Comparison of ENCODE assay signal across 15 cellular contexts in genomic region chr1:236067854-236068454, GRCh38. TPM values are rescaled to one million over a fixed set of nuclear protein-coding genes. Genes with fewer than 3 reads are reported as not detected.
DNase-seq lines count a peak whose midpoint lies in the region; ATAC-seq, FAIRE-seq and TF ChIP-seq lines count a peak whose summit lies in the region.
"Had no signal": no experiment of that assay in that cellular context is flagged by ENCODE, and none has a peak within 500 bp of the region (broad histone marks: within the 10 kb centered on the region; RNA-seq: fewer than 3 reads in every experiment).

No MANE protein-coding gene starts in this region.

- H4K20me1 ChIP-seq in K562 (replicated peaks; ENCODE audit: control insufficient read depth, insufficient read depth, low read length): no peaks in the 10 kb centered on the region

- no peak for FAIRE-seq in K562 (lab: Jason Lieb, UNC)

- no peak overlapping the region for H3K27ac ChIP-seq in HEK293 (ENCODE audit: extremely low read depth, low read depth, low read length)
- H3K27ac ChIP-seq in K562 (ENCODE audit: extremely low read depth, low read depth, low read length): no peak overlapping the region
- H3K27ac ChIP-seq in cardiac muscle cell: peak overlapping the region; percentile 89
- peak overlapping the region; percentile 80 for H3K27ac ChIP-seq in psoas muscle

- H3K9me1 ChIP-seq in K562 (ENCODE audit: control insufficient read depth, insufficient read depth, low read length): no peaks in the 10 kb centered on the region

- POLR2A ChIA-PET in HEK293 (lab: Yijun Ruan, JAX) (no interaction called here), K562 (lab: Yijun Ruan, JAX) (no interaction called here)

- H3K4me2 ChIP-seq in K562 (ENCODE audit: insufficient read depth, low read length): no peak overlapping the region

- under 1% methylated on average over 12 of the region's 12 CpGs for WGBS in K562 (ENCODE audit: insufficient coverage, low coverage, missing lambda C conversion rate)
- WGBS in psoas muscle, 3 donors: 37 to 44% (median 39%) methylated on average over 12 of the region's 12 CpGs
- WGBS in lower leg skin, 2 donors: 74 to 78% methylated on average over 12 of the region's 12 CpGs

- no peak for TF ChIP-seq EP300 in K562 (IDR thresholded peaks at IDR 0.05; ENCODE audit: low read length)

- H3K27me3 ChIP-seq in K562 (ENCODE audit: control insufficient read depth in 2 of 2, insufficient read depth in 2 of 2, low read length in 2 of 2): peaks cover 37 to 54% of the 10 kb centered on the region in 2 experiments
- H3K27me3 ChIP-seq in cardiac muscle cell: no peaks in the 10 kb centered on the region
- peaks cover 0 to 35% (median 8%) of the 10 kb centered on the region in 3 donors for H3K27me3 ChIP-seq in psoas muscle (ENCODE audit: insufficient read depth in 3 of 3, low read length in 2 of 3)

- H3K9ac ChIP-seq in K562 (ENCODE audit: insufficient read depth in 1 of 2, low read depth in 2 of 2, low read length in 2 of 2): no peak overlapping the region

- no peak for TF ChIP-seq RAD21 in K562 (CRISPR knock-in tag; conservative IDR thresholded peaks at IDR 0.05 in 1 of 2, IDR thresholded peaks at IDR 0.05 in 1 of 2)

- TF ChIP-seq POLR2A in K562 (conservative IDR thresholded peaks at IDR 0.05): no peak
- TF ChIP-seq POLR2A in lower leg skin (IDR thresholded peaks at IDR 0.05): no peak

- H3K9me3 ChIP-seq in HEK293 (ENCODE audit: control insufficient read depth, insufficient read depth, low read depth, low read length) (no peaks in the 10 kb centered on the region), K562 (replicated peaks; ENCODE audit: control insufficient read depth, insufficient read depth, low read depth, low read length) (no peaks in the 10 kb centered on the region), cardiac muscle cell (ENCODE audit: low read depth) (no peaks in the 10 kb centered on the region), psoas muscle (peaks cover 23% of the 10 kb centered on the region)

- BruUV-seq in K562 (replicated peaks; lab: Mats Ljungman, UMichigan): no TSS peak

- DNase-seq in K562 (ENCODE audit: extremely low read depth in 1 of 4, low spot score in 3 of 4) (no peak), cardiac muscle cell (ENCODE audit: low read depth in 1 of 2, low spot score in 1 of 2) (peak; percentile 59 to 78), psoas muscle (no peak), HUDEP-2 (lab: John Stamatoyannopoulos, UW; ENCODE audit: unreplicated experiment in 76 of 76) (no peak), lower leg skin (ENCODE audit: low spot score in 2 of 2) (no peak)
- DNase-seq: activated CD4-positive, alpha-beta T cell treated with anti-CD3 and anti-CD28 coated beads, Interleukin-2, amount 50 U/mL, for 48 hours; activated naive CD4-positive, alpha-beta T cell treated with anti-CD3 and anti-CD28 coated beads, Interleukin-2, amount 10 ng/mL, durations not matched to agents 7 days and 5 days; DMS79; NCI-H748 treated with DMSO at 0.1 percent for 48 hours; occipital lobe; stimulated activated CD4-positive, alpha-beta T cell treated with anti-CD3 and anti-CD28 coated beads, Interleukin-2, amount 100 ng/mL, for 48 hours; stimulated activated naive CD8-positive, alpha-beta T cell treated with anti-CD3 and anti-CD28 coated beads, Interleukin-15, amount 100 ng/mL, for 72 hours had no signal

- H3K79me2 ChIP-seq in K562 (ENCODE audit: control insufficient read depth, insufficient read depth, low read length): no peaks in the 10 kb centered on the region

- CTCF ChIA-PET in HEK293 (lab: Yijun Ruan, JAX): interaction anchor here (0.5 to 1.6 kb wide), 5 partner anchors 16 to 735 kb away, joined by 3 to 6 read pairs (median 5); no protein-coding TSS in a partner anchor
- CTCF ChIA-PET in K562 (lab: Yijun Ruan, JAX; ENCODE audit: low intra/inter-chr PET ratio): no interaction called here

- H3K36me3 ChIP-seq in HEK293 (ENCODE audit: control insufficient read depth in 2 of 2, insufficient read depth in 1 of 2, low read length in 2 of 2) (no peaks in the 10 kb centered on the region), K562 (ENCODE audit: control insufficient read depth, insufficient read depth, low read length) (no peaks in the 10 kb centered on the region), cardiac muscle cell (no peaks in the 10 kb centered on the region), psoas muscle (ENCODE audit: insufficient read depth in 1 of 2, low read depth in 1 of 2) (no peaks in the 10 kb centered on the region)

- peak; percentile 56 for ATAC-seq in K562
- peak in 3 of 4 donors; percentile 45 to 73 (median 69) for ATAC-seq in psoas muscle
- no peak for ATAC-seq in GM18867 (IDR thresholded peaks at IDR 0.05; ENCODE audit: unreplicated experiment)
- no peak for ATAC-seq in GM21737 (IDR thresholded peaks at IDR 0.05; ENCODE audit: unreplicated experiment)

- in situ Hi-C loops in K562 (cut with MboI): no loop called here

- H3K4me1 ChIP-seq in HEK293 (ENCODE audit: control insufficient read depth, insufficient read depth, low read length) (no peaks in the 10 kb centered on the region), K562 (replicated peaks in 1 of 2; ENCODE audit: control insufficient read depth in 2 of 2, insufficient read depth in 2 of 2, low read length in 2 of 2) (peaks cover 0 to 14% of the 10 kb centered on the region in 2 experiments; a peak in 1 of 5 replicates), cardiac muscle cell (ENCODE audit: low read depth) (peaks cover 27% of the 10 kb centered on the region), psoas muscle (no peaks in the 10 kb centered on the region)

- no peak overlapping the region for H3K4me3 ChIP-seq in HEK293 (ENCODE audit: low read depth, low read length)
- no peak overlapping the region for H3K4me3 ChIP-seq in K562
- H3K4me3 ChIP-seq in cardiac muscle cell: no peak overlapping the region
- H3K4me3 ChIP-seq in psoas muscle: no peak overlapping the region
- no peak overlapping the region for H3K4me3 ChIP-seq in lower leg skin (ENCODE audit: low read depth, poor library complexity, severe bottlenecking)

- H2AFZ ChIP-seq in K562 (ENCODE audit: low read depth, low read length): no peak overlapping the region

- TF ChIP-seq CTCF in HEK293 (tag by site-specific recombination; IDR thresholded peaks at IDR 0.05) (no peak), K562 (IDR thresholded peaks at IDR 0.05 in 2 of 3, conservative IDR thresholded peaks at IDR 0.05 in 1 of 3; ENCODE audit: insufficient read depth in 2 of 3, low read depth in 1 of 3, low read length in 3 of 3) (no peak), cardiac muscle cell (IDR thresholded peaks at IDR 0.05; ENCODE audit: low read depth, low read length) (no peak), psoas muscle (IDR thresholded peaks at IDR 0.05) (no peak), lower leg skin (IDR thresholded peaks at IDR 0.05) (no peak)

- intact Hi-C loops in K562 (cut with micrococcal nuclease) (no loop called here), psoas muscle (cut with DNase I) (no loop called here), lower leg skin (cut with DNase I; ENCODE audit: low total_unique reads) (no loop called here)

TF ChIP-seq in HEK293, 187 proteins besides CTCF, POLR2A, EP300 and RAD21 (continues in another document):
- peak; percentile 68 for TF ChIP-seq ZBTB44 (tag by site-specific recombination; IDR thresholded peaks at IDR 0.05)

TF ChIP-seq in K562, 482 proteins besides CTCF, POLR2A, EP300 and RAD21:
- no peak for TF ChIP-seq PPARD (CRISPR knock-in tag; IDR thresholded peaks at IDR 0.05)
- TF ChIP-seq MEF2D (tag; conservative IDR thresholded peaks at IDR 0.05; ENCODE audit: low read depth): 0 out of 2 replicates have a peak, but pooled peaks have one; percentile 40
- TF ChIP-seq MEF2A (IDR thresholded peaks at IDR 0.05; ENCODE audit: control insufficient read depth, low read depth, low read length): 0 out of 2 replicates have a peak, but pooled peaks have one; percentile 35
- TF ChIP-seq IRF2 (CRISPR knock-in tag; IDR thresholded peaks at IDR 0.05): no peak
- no peak for TF ChIP-seq PTBP1 (IDR thresholded peaks at IDR 0.05; ENCODE audit: low read depth, low read length)
- TF ChIP-seq TBP (optimal IDR thresholded peaks at IDR 0.05; ENCODE audit: low read depth, low read length): no peak
- TF ChIP-seq LARP7 (IDR thresholded peaks at IDR 0.05): no peak
TF ChIP-seq in K562: peak in this region for 2.

RNA-seq across cellular contexts. Expression of gene NID1, which starts 3.1 kb away (rescaled TPM):
- total RNA-seq in K562 (2011; cell fraction: chromatin; rRNA removed; ENCODE audit: low replicate concordance): not detected in 2 replicates
- total RNA-seq in K562 (2011; cell fraction: nucleolus; rRNA removed): not detected in 2 replicates
- not detected in 2 replicates for total RNA-seq in K562 (2011; cell fraction: nucleoplasm; rRNA removed)
- total RNA-seq in K562 (2014; rRNA removed) (not detected in 2 replicates), K562 (2014; rRNA removed; fragmentation: Illumina TruSeq; extraction: Trizol) (not detected in 2 replicates), K562 (2015; rRNA removed; fragmentation: Illumina TruSeq; extraction: Trizol) (not detected in 2 replicates), K562 (2021) (0.22 and 0.27 TPM in 2 replicates), cardiac muscle cell (30.5 and 54.3 TPM in 2 replicates), psoas muscle (10 to 100 TPM; 12.0 to 31.8 (median 23.8) TPM), lower leg skin (10 to 100 TPM; 23.4 to 80.0 (median 30.7) TPM)
- polyA plus RNA-seq in K562 (2011; rRNA removed) (not detected in 2 replicates), K562 (2014; fragmentation: Illumina TruSeq; extraction: Trizol) (not detected in 2 replicates), K562 (2014; fragmentation: Nextera tagmentation; extraction: Ambion mirVana) (not detected), K562 (2014; rRNA removed) (not detected in 2 replicates), cardiac muscle cell (32.1 and 52.1 TPM in 2 replicates), psoas muscle (10 to 100 TPM; 13.1 to 23.7 (median 15.9) TPM)
- 0.01 TPM in 1 of 2 replicates, not detected in the other for polyA plus RNA-seq in K562 (2011; cell fraction: cytosol; rRNA removed)
- polyA plus RNA-seq in K562 (2011; cell fraction: nucleus; rRNA removed): not detected in 2 replicates
- polyA plus RNA-seq in K562 (2012): not detected in 2 replicates
- not detected in 2 replicates for polyA minus RNA-seq in K562 (2011; rRNA and poly(A)+ RNA removed)
- polyA minus RNA-seq in K562 (2011; cell fraction: cytosol; rRNA and poly(A)+ RNA removed): 0.46 TPM in 1 of 2 replicates, not detected in the other
- polyA minus RNA-seq in K562 (2011; cell fraction: nucleus; rRNA and poly(A)+ RNA removed): not detected in 2 replicates

Comparison
In these comparisons a context has a peak if more than half of its experiments do, and no peak if none do; other contexts are left out.
1. H3K27ac ChIP-seq: peak in cardiac muscle cell (single experiment) and psoas muscle (single experiment); none in HEK293 (single experiment) and K562 (single experiment).
2. ATAC-seq: peak in K562 (single experiment) and psoas muscle (3 of 4); none in GM18867 (single experiment) and GM21737 (single experiment).
3. DNase-seq: peak in cardiac muscle cell (2 of 2); none in K562 (0 of 4), psoas muscle (0 of 2), HUDEP-2 (0 of 76) and lower leg skin (0 of 2).
4. RNA of gene NID1, which starts 3.1 kb away (total RNA-seq): 30.5 to 54.3 TPM in cardiac muscle cell, 23.4 to 80.0 TPM in lower leg skin and 12.0 to 31.8 TPM in psoas muscle; 0.22 to 0.27 TPM in K562; every median in the first group is over 10 times any median in the second.
5. Of the 44 proteins assayed by ChIP-seq in both K562 and HEK293: peak only in K562: none; only in HEK293: ATF2, PRDM10, SETDB1, TRIM28, ZBTB17, ZEB2 and 3 more; in both: none; in neither: 35.